8 cellular contexts compared by ENCODE assay signal in genomic region chr12:54294152-54294913, GRCh38.
A peak's percentile ranks its signal among the peaks of the same experiment; 100 is the strongest.
DNase-seq lines count a peak whose midpoint lies in the region; ATAC-seq and TF ChIP-seq lines count a peak whose summit lies in the region.

No MANE protein-coding gene starts in this region.

- DNase-seq in ELR (ENCODE audit: low read depth) (peak; percentile 47), SW480 (ENCODE audit: low spot score) (peak; percentile 66), astrocyte of the cerebellum (ENCODE audit: low read depth) (no peak), iPS-NIHi11 (ENCODE audit: low spot score) (peak; percentile 84), NCI-H524 (lab: John Stamatoyannopoulos, UW) (no peak)
- DNase-seq in stimulated activated CD4-positive, alpha-beta T cell treated with anti-CD3 and anti-CD28 coated beads, Interleukin-15, amount 100 ng/mL, for 48 hours (ENCODE audit: low read depth in 2 of 2): peak; percentile 27 to 55

- ATAC-seq in HG02981 (IDR thresholded peaks at IDR 0.05; ENCODE audit: unreplicated experiment) (peak; percentile 54), GM18868 (IDR thresholded peaks at IDR 0.05; ENCODE audit: unreplicated experiment) (no peak)

- in situ Hi-C loops in astrocyte of the cerebellum (cut with HindIII; ENCODE audit: low sequenced_read_pairs): no loop called here

- no peak overlapping the region for H3K4me3 ChIP-seq in astrocyte of the cerebellum (ENCODE audit: low read depth, low read length)

- TF ChIP-seq CTCF in astrocyte of the cerebellum (IDR thresholded peaks at IDR 0.05; ENCODE audit: low read depth, low read length, missing control alignments): peak; percentile 81

Comparison
In these comparisons a context has a peak if more than half of its experiments do, and no peak if none do; other contexts are left out.
1. DNase-seq: peak in ELR (single experiment), SW480 (single experiment), iPS-NIHi11 (single experiment) and stimulated activated CD4-positive, alpha-beta T cell treated with anti-CD3 and anti-CD28 coated beads, Interleukin-15, amount 100 ng/mL, for 48 hours (2 of 2); none in astrocyte of the cerebellum (single experiment) and NCI-H524 (0 of 2).